12 cellular contexts compared by ENCODE assay signal in genomic region chrX:10010686-10011085, GRCh38. TPM values are rescaled to one million over a fixed set of nuclear protein-coding genes. Genes with fewer than 3 reads are reported as not detected.
A peak's percentile ranks its signal among the peaks of the same experiment; 100 is the strongest.
DNase-seq lines count a peak whose midpoint lies in the region; ATAC-seq, FAIRE-seq and TF ChIP-seq lines count a peak whose summit lies in the region.
"Had no signal": no experiment of that assay in that cellular context is flagged by ENCODE, and none has a peak within 500 bp of the region (broad histone marks: within the 10 kb centered on the region; RNA-seq: fewer than 3 reads in every experiment).

No MANE protein-coding gene starts in this region.

- H3K9me3 Mint-ChIP-seq in WTC11: no peaks in the 10 kb centered on the region
- peaks cover 7% of the 10 kb centered on the region for H3K9me3 Mint-ChIP-seq in glutamatergic neuron (ENCODE audit: unreplicated experiment)

- H3K9me3 ChIP-seq in A673 (ENCODE audit: low read depth, low read length, poor library complexity, severe bottlenecking): no peaks in the 10 kb centered on the region

- ATAC-seq in WTC11 (no peak), GM18873 (IDR thresholded peaks at IDR 0.05; ENCODE audit: low FRiP score, unreplicated experiment) (no peak), Right ventricle myocardium inferior (no peak)
- ATAC-seq: naive thymus-derived CD8-positive, alpha-beta T cell had no signal

- H3K4me3 ChIP-seq in A673 (ENCODE audit: low read depth, low read length, poor library complexity, severe bottlenecking): no peak overlapping the region

- DNase-seq in A673 (ENCODE audit: low spot score) (peak; percentile 86), GM19239 (ENCODE audit: insufficient read length, low spot score) (no peak), WTC11 (ENCODE audit: low spot score) (no peak), glutamatergic neuron (no peak), SKM-1 treated with dmso at 0.1 percent for 144 hours (lab: John Stamatoyannopoulos, UW; ENCODE audit: unreplicated experiment) (no peak), D721Med (ENCODE audit: insufficient read length, low spot score) (no peak), Right ventricle myocardium inferior (ENCODE audit: missing footprints) (no peak)
- DNase-seq: naive thymus-derived CD8-positive, alpha-beta T cell; NCI-H187 had no signal

- H3K36me3 Mint-ChIP-seq in WTC11 (peaks cover 2% of the 10 kb centered on the region; the same call in 1 of the 2 replicates), glutamatergic neuron (ENCODE audit: unreplicated experiment) (no peaks in the 10 kb centered on the region)
- H3K36me3 Mint-ChIP-seq: naive thymus-derived CD8-positive, alpha-beta T cell had no signal

- H3K27ac Mint-ChIP-seq in WTC11 (peak overlapping the region; percentile 95), glutamatergic neuron (ENCODE audit: unreplicated experiment) (peak overlapping the region; percentile 76)

- H3K4me1 ChIP-seq in A673 (ENCODE audit: insufficient read depth, low read length, poor library complexity, severe bottlenecking): peaks cover 34% of the 10 kb centered on the region

- BruUV-seq in A673 (replicated peaks; lab: Mats Ljungman, UMichigan): no TSS peak

- no peaks in the 10 kb centered on the region for H3K27me3 ChIP-seq in A673 (replicated peaks; ENCODE audit: insufficient read depth, low read depth, low read length, poor library complexity)

- H3K4me3 Mint-ChIP-seq in WTC11: peak overlapping the region; percentile 37
- H3K4me3 Mint-ChIP-seq in glutamatergic neuron (ENCODE audit: unreplicated experiment): peak overlapping the region; percentile 78

- peak overlapping the region; percentile 75 for H3K27ac ChIP-seq in A673 (ENCODE audit: low read depth, low read length, poor library complexity, severe bottlenecking)

- intact Hi-C loops in A673 (cut with micrococcal nuclease; ENCODE audit: unreplicated experiment) (no loop called here), Right ventricle myocardium inferior (cut with DNase I) (loop anchor here (5.0 kb wide), 1 partner anchor 102 kb away; no protein-coding TSS in a partner anchor)

- CTCF ChIA-PET in A673 (lab: Charles Lee) (interaction anchor here (0.9 kb wide), 1 partner anchor 109 kb away, joined by 3 read pairs; no protein-coding TSS in a partner anchor), WTC11 (lab: Charles Lee) (no interaction called here)

- H3K36me3 ChIP-seq in A673 (ENCODE audit: insufficient read depth, low read length, poor library complexity, severe bottlenecking): no peaks in the 10 kb centered on the region

- H3K4me1 Mint-ChIP-seq in WTC11: peaks cover 47% of the 10 kb centered on the region
- H3K4me1 Mint-ChIP-seq in glutamatergic neuron (ENCODE audit: low read depth, unreplicated experiment): peaks cover 25% of the 10 kb centered on the region

- FAIRE-seq in GM19239 (lab: Jason Lieb, UNC): peak; percentile 53
- FAIRE-seq in D721Med (lab: Jason Lieb, UNC): no peak

- POLR2A ChIA-PET in A673 (lab: Charles Lee; ENCODE audit: low non-redundant PET) (no interaction called here), WTC11 (lab: Charles Lee) (interaction anchor here (0.6 kb wide), 1 partner anchor 1748 kb away, joined by 4 read pairs; no protein-coding TSS in a partner anchor)

- H3K27me3 Mint-ChIP-seq in WTC11 (ENCODE audit: low read depth): peaks cover 4% of the 10 kb centered on the region
- H3K27me3 Mint-ChIP-seq in glutamatergic neuron (ENCODE audit: unreplicated experiment): peaks cover 8% of the 10 kb centered on the region
- H3K27me3 Mint-ChIP-seq: naive thymus-derived CD8-positive, alpha-beta T cell had no signal

- TF ChIP-seq CTCF in A673 (conservative IDR thresholded peaks at IDR 0.05; ENCODE audit: low read depth, low read length): no peak
- TF ChIP-seq CTCF in WTC11 (IDR thresholded peaks at IDR 0.05): no peak
- TF ChIP-seq CTCF in glutamatergic neuron (IDR thresholded peaks at IDR 0.05; ENCODE audit: partially characterized antibody, unreplicated experiment): no peak
- no peak for TF ChIP-seq CTCF in D721Med (IDR thresholded peaks at IDR 0.05; ENCODE audit: insufficient read depth, missing control alignments)

TF ChIP-seq in WTC11, 78 proteins besides CTCF, POLR2A, EP300 and RAD21 (continues in another document):
- no peak for TF ChIP-seq STAT6 (CRISPR knock-in tag; conservative IDR thresholded peaks at IDR 0.05; ENCODE audit: low read depth)
- no peak for TF ChIP-seq FOXP4 (CRISPR knock-in tag; IDR thresholded peaks at IDR 0.05)
- TF ChIP-seq EMX1 (CRISPR knock-in tag; IDR thresholded peaks at IDR 0.05): no peak
- no peak for TF ChIP-seq ZNF425 (CRISPR knock-in tag; conservative IDR thresholded peaks at IDR 0.05)
- no peak for TF ChIP-seq GABPB1 (CRISPR knock-in tag; IDR thresholded peaks at IDR 0.05)
- no peak for TF ChIP-seq ZNF121 (CRISPR knock-in tag; IDR thresholded peaks at IDR 0.05)
- no peak for TF ChIP-seq USF1 (CRISPR knock-in tag; IDR thresholded peaks at IDR 0.05)
- TF ChIP-seq FOXJ3 (CRISPR knock-in tag; IDR thresholded peaks at IDR 0.05; ENCODE audit: borderline replicate concordance): no peak
- no peak for TF ChIP-seq ATF6 (CRISPR knock-in tag; IDR thresholded peaks at IDR 0.05)

RNA-seq across cellular contexts. Expression of gene CLDN34, which starts 43.5 kb away (rescaled TPM):
- 0.31 TPM in 1 of 2 replicates, not detected in the other for total RNA-seq in A673 (2021)
- 0.52 to 0.62 TPM (median 0.53 TPM) in 3 replicates for total RNA-seq in WTC11 (2021)
- not detected for total RNA-seq in glutamatergic neuron (ENCODE audit: unreplicated experiment)
- total RNA-seq in Right ventricle myocardium inferior: not detected
- total RNA-seq: G401; naive thymus-derived CD8-positive, alpha-beta T cell; T-helper 1 cell treated with Interleukin-12 subunit alpha and Interleukin-12 subunit beta and Interleukin-4 antibody, amounts not matched to agents 30 ng/mL and 1 ng/mL, for 36 hours had no signal
